Comparison of ENCODE assay signal across 6 cellular contexts in the genomic region with DNA sequence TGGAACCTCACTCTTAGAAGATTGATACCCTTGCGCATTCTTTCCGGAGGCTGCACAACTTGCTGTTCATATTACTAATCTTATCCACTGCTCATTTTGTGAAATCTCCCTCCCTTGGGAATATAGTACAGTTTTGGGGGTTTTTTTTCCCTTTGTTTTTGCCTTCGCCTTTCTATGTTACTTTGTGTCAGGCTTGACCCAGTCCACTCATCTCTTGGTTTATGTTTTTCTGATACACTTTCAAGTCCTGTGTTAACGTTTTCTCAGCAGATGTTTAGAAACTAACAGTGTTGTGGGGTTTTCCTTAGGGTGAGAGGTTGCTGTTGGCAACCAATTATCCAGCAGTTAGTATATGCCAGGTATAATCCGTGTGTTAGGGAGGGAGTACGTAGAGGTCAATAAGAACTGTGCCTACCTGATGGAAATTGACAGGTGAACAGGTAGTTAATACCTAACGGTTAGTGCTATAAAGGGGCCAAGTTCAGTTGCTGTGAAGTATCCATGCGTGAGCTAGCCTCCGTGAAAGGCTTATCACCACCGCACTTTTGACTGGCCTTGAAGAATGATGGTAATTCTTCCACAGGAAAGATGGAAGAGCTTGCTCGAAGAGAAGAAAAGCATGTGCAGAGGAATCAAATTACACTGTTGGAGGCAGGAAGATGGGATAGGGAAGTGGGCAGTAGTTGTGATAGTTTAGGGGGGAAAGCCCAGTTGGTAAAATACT. TPM values are rescaled to one million over a fixed set of nuclear protein-coding genes. Genes with fewer than 3 reads are reported as not detected.
DNase-seq lines count a peak whose midpoint lies in the region; ATAC-seq and TF ChIP-seq lines count a peak whose summit lies in the region.

No MANE protein-coding gene starts in this region.

- H3K9me3 ChIP-seq in ovary: no peaks in the 10 kb centered on the region

- intact Hi-C loops in ovary (cut with DNase I): no loop called here

- H3K4me3 Mint-ChIP-seq in central memory CD8-positive, alpha-beta T cell: peak overlapping the region; percentile 92

- peaks cover 8% of the 10 kb centered on the region; the same call in 1 of the 2 replicates for H4K20me1 ChIP-seq in KMS-11 (ENCODE audit: insufficient read depth)

- H2AFZ ChIP-seq in ACC112 (ENCODE audit: low read length, unreplicated experiment) (peak overlapping the region; percentile 28), KMS-11 (ENCODE audit: low read depth) (peak overlapping the region; percentile 29)

- TF ChIP-seq POLR2A in ovary (IDR thresholded peaks at IDR 0.05): no peak

- H3K27ac Mint-ChIP-seq in central memory CD8-positive, alpha-beta T cell (ENCODE audit: low read depth): peak overlapping the region; percentile 98

- WGBS in ovary, 3 donors: 1 to 3% (median 3%) methylated on average over 11 of the region's 11 CpGs

- TF ChIP-seq CTCF in KMS-11 (conservative IDR thresholded peaks at IDR 0.05; ENCODE audit: low read depth, low read length) (no peak), ovary (IDR thresholded peaks at IDR 0.05) (no peak)

- H3K27ac ChIP-seq in ACC112 (ENCODE audit: low read depth, low read length) (peak overlapping the region; percentile 93), KMS-11 (peak overlapping the region; percentile 97), ovary (peak overlapping the region; percentile 92 to 99)

- H3K9ac ChIP-seq in KMS-11: peak overlapping the region; percentile 98

- no peak for DNase-seq in central memory CD8-positive, alpha-beta T cell (ENCODE audit: low spot score in 2 of 2)
- no peak for DNase-seq in ovary

- H3K36me3 ChIP-seq in ACC112 (ENCODE audit: insufficient read depth, low read length) (peaks cover 4% of the 10 kb centered on the region), KMS-11 (ENCODE audit: insufficient read depth) (no peaks in the 10 kb centered on the region), ovary (no peaks in the 10 kb centered on the region)

- H3K36me3 Mint-ChIP-seq in central memory CD8-positive, alpha-beta T cell (ENCODE audit: insufficient read depth): peaks cover 16% of the 10 kb centered on the region

- no peak for ATAC-seq in central memory CD8-positive, alpha-beta T cell (replicated peaks; ENCODE audit: extremely low read depth, poor library complexity, severe bottlenecking)
- ATAC-seq in GM18867 (IDR thresholded peaks at IDR 0.05; ENCODE audit: unreplicated experiment) (no peak), GM19467 (IDR thresholded peaks at IDR 0.05; ENCODE audit: unreplicated experiment) (no peak)

- peaks cover 27% of the 10 kb centered on the region for H3K4me1 ChIP-seq in ACC112 (ENCODE audit: control insufficient read depth, insufficient read depth, low read length, unreplicated experiment)
- H3K4me1 ChIP-seq in KMS-11 (ENCODE audit: low read depth, poor library complexity, severe bottlenecking): peaks cover 33% of the 10 kb centered on the region
- peaks cover 5% of the 10 kb centered on the region for H3K4me1 ChIP-seq in ovary (ENCODE audit: insufficient read depth)

- no peaks in the 10 kb centered on the region for H3K27me3 ChIP-seq in ACC112 (ENCODE audit: insufficient read depth, low read length)
- no peaks in the 10 kb centered on the region for H3K27me3 ChIP-seq in KMS-11 (ENCODE audit: insufficient read depth, low read depth)
- H3K27me3 ChIP-seq in ovary: no peaks in the 10 kb centered on the region

- no peaks in the 10 kb centered on the region for H3K9me3 Mint-ChIP-seq in central memory CD8-positive, alpha-beta T cell

- H3K79me2 ChIP-seq in ACC112 (ENCODE audit: control insufficient read depth, insufficient read depth, low read length, unreplicated experiment) (peaks cover 62% of the 10 kb centered on the region), KMS-11 (ENCODE audit: insufficient read depth, low read depth) (peaks cover 60% of the 10 kb centered on the region)

- no peaks in the 10 kb centered on the region for H3K27me3 Mint-ChIP-seq in central memory CD8-positive, alpha-beta T cell

- TF ChIP-seq EP300 in ovary (IDR thresholded peaks at IDR 0.05): no peak

- H3K4me2 ChIP-seq in KMS-11: peak overlapping the region; percentile 91

- H3K4me3 ChIP-seq in ACC112 (ENCODE audit: low read depth, low read length): peak overlapping the region; percentile 78
- H3K4me3 ChIP-seq in KMS-11 (IDR thresholded peaks at IDR 0.05; ENCODE audit: insufficient read depth, low read depth, low read length): no peak overlapping the region
- H3K4me3 ChIP-seq in ovary: peak overlapping the region; percentile 86

- H3K4me1 Mint-ChIP-seq in central memory CD8-positive, alpha-beta T cell: peaks cover 49% of the 10 kb centered on the region

RNA-seq across cellular contexts. Expression of gene NFYA, which starts 1.4 kb away (rescaled TPM):
- total RNA-seq in ovary: 10 to 100 TPM in 6 of 7 donors, 1 to 10 TPM in 1; 7.6 to 33.3 (median 20.9) TPM
- 10 to 100 TPM; 14.2 to 20.7 TPM for polyA plus RNA-seq in ovary

RNA-seq across cellular contexts. Expression of gene OARD1, which starts 2.0 kb away (rescaled TPM):
- total RNA-seq in ovary: 10 to 100 TPM; 10.6 to 26.9 (median 19.7) TPM
- polyA plus RNA-seq in ovary: 10 to 100 TPM; 33.4 to 34.5 TPM

RNA-seq across cellular contexts. Expression of gene APOBEC2, which starts 21.1 kb away (rescaled TPM):
- not detected for total RNA-seq in ovary
- under 1 TPM in 1 of 2 donors, not detected in 1; 0.06 TPM for polyA plus RNA-seq in ovary

RNA-seq across cellular contexts. Expression of gene TSPO2, which starts 31.9 kb away (rescaled TPM):
- not detected for total RNA-seq in ovary
- not detected for polyA plus RNA-seq in ovary

RNA-seq across cellular contexts. Expression of gene UNC5CL, which starts 35.1 kb away (rescaled TPM):
- total RNA-seq in ovary: 1 to 10 TPM in 2 of 7 donors, under 1 TPM in 5; 0.69 to 2.1 (median 0.86) TPM
- polyA plus RNA-seq in ovary: under 1 TPM; 0.60 to 0.91 TPM
